ENCODE assay signal across 23 cellular contexts in genomic region chrX:69215161-69215560, GRCh38.
"Had no signal": no experiment of that assay in that cellular context is flagged by ENCODE, and none has a peak within 500 bp of the region (broad histone marks: within the 10 kb centered on the region; RNA-seq: fewer than 3 reads in every experiment).

No MANE protein-coding gene starts in this region.

- H3K27ac Mint-ChIP-seq: dendritic cell treated with granulocyte-macrophage colony-stimulating factor and Interleukin-4, amounts not matched to agents 40 ng/mL and 50 ng/mL, for 4 days; effector memory CD8-positive, alpha-beta T cell; endodermal cell; mesothelial cell of epicardium had no signal

- H3K4me3 Mint-ChIP-seq: dendritic cell treated with granulocyte-macrophage colony-stimulating factor and Interleukin-4, amounts not matched to agents 40 ng/mL and 50 ng/mL, for 4 days; effector memory CD8-positive, alpha-beta T cell; endodermal cell; mesothelial cell of epicardium had no signal

- H3K36me3 ChIP-seq: colonic mucosa, esophagus squamous epithelium, gastrocnemius medialis, heart right ventricle, left lung, lower lobe of right lung had no signal

- DNase-seq: colonic mucosa; cortex of kidney; effector CD8-positive, alpha-beta T cell; effector memory CD8-positive, alpha-beta T cell; endodermal cell; erythroblast; esophagus squamous epithelium; foreskin fibroblast; foreskin melanocyte; gastrocnemius medialis; glutamatergic neuron; head of caudate nucleus; heart right ventricle; hippocampal formation; left cardiac atrium; left lung; left ventricle myocardium superior; lower lobe of right lung; mesenchymal stem cell had no signal

- H3K27me3 Mint-ChIP-seq: dendritic cell treated with granulocyte-macrophage colony-stimulating factor and Interleukin-4, amounts not matched to agents 40 ng/mL and 50 ng/mL, for 4 days; effector memory CD8-positive, alpha-beta T cell had no signal

- H3K4me3 ChIP-seq: colonic mucosa, esophagus squamous epithelium, gastrocnemius medialis, heart right ventricle, left lung, lower lobe of right lung had no signal

- H3K27me3 ChIP-seq: colonic mucosa, esophagus squamous epithelium, gastrocnemius medialis had no signal

- H3K9me3 Mint-ChIP-seq: dendritic cell treated with granulocyte-macrophage colony-stimulating factor and Interleukin-4, amounts not matched to agents 40 ng/mL and 50 ng/mL, for 4 days; effector memory CD8-positive, alpha-beta T cell had no signal

- ATAC-seq: effector memory CD8-positive, alpha-beta T cell; esophagus mucosa; gastrocnemius medialis; heart right ventricle; left cardiac atrium; left lung; left ventricle myocardium superior; lower lobe of right lung had no signal

- H3K36me3 Mint-ChIP-seq: mesothelial cell of epicardium had no signal

- H3K4me1 ChIP-seq: colonic mucosa, gastrocnemius medialis, left lung had no signal

- H3K27ac ChIP-seq: colonic mucosa, epithelial cell of prostate, esophagus squamous epithelium, gastrocnemius medialis, heart right ventricle, left lung, lower lobe of right lung had no signal

- H3K9me3 ChIP-seq: colonic mucosa, esophagus squamous epithelium, gastrocnemius medialis, heart right ventricle, left lung, lower lobe of right lung had no signal

- H3K4me1 Mint-ChIP-seq: endodermal cell, mesothelial cell of epicardium had no signal
